8 cellular contexts compared by ENCODE assay signal in genomic region chr5:5957737-5958136, GRCh38.
"Had no signal": no experiment of that assay in that cellular context is flagged by ENCODE, and none has a peak within 500 bp of the region (broad histone marks: within the 10 kb centered on the region; RNA-seq: fewer than 3 reads in every experiment).

No MANE protein-coding gene starts in this region.

- FAIRE-seq: G401.6, GM12878, GM12891, GM12892, GM18507, GM19239 had no signal

- H3K4me3 ChIP-seq: GM12878 had no signal

- DNase-seq: GDM1, GF-D8 had no signal

- ATAC-seq: GM12878 had no signal
